27 cellular contexts compared by ENCODE assay signal in genomic region chr11:44694443-44694842, GRCh38. TPM values are rescaled to one million over a fixed set of nuclear protein-coding genes. Genes with fewer than 3 reads are reported as not detected.
DNase-seq lines count a peak whose midpoint lies in the region; ATAC-seq, FAIRE-seq and TF ChIP-seq lines count a peak whose summit lies in the region.
"Had no signal": no experiment of that assay in that cellular context is flagged by ENCODE, and none has a peak within 500 bp of the region (broad histone marks: within the 10 kb centered on the region; RNA-seq: fewer than 3 reads in every experiment).

No MANE protein-coding gene starts in this region.

- no peaks in the 10 kb centered on the region for H3K79me2 ChIP-seq in OCI-LY1 (ENCODE audit: insufficient read depth, low read length)
- H3K79me2 ChIP-seq in K562 (ENCODE audit: control insufficient read depth, insufficient read depth, low read length): no peaks in the 10 kb centered on the region

- in situ Hi-C loops in K562 (cut with MboI): no loop called here

- H3K27me3 Mint-ChIP-seq in stimulated activated memory B cell treated with anti-CD40 and anti-IgM and Interleukin-4, amounts not matched to agents 10 μg/mL and 1 μg/mL and 100 μg/mL, for 72 hours: peaks cover 6% of the 10 kb centered on the region
- H3K27me3 Mint-ChIP-seq: activated T-cell treated with anti-CD3 and anti-CD28 coated beads, Interleukin-2, amount 50 U/mL, for 24 hours had no signal

- intact Hi-C loops in heart right ventricle (cut with DNase I) (no loop called here), K562 (cut with micrococcal nuclease) (no loop called here), body of pancreas (cut with DNase I) (no loop called here)

- H2AFZ ChIP-seq in OCI-LY1 (ENCODE audit: low read length) (no peak overlapping the region), K562 (ENCODE audit: low read depth, low read length) (peak overlapping the region; percentile 56)
- H2AFZ ChIP-seq: GM23248 had no signal

- H3K9me1 ChIP-seq in K562 (ENCODE audit: control insufficient read depth, insufficient read depth, low read length): no peaks in the 10 kb centered on the region

- no peak for FAIRE-seq in K562 (lab: Jason Lieb, UNC)
- FAIRE-seq: islet of Langerhans had no signal

- TF ChIP-seq RAD21 in K562 (CRISPR knock-in tag; conservative IDR thresholded peaks at IDR 0.05 in 1 of 2, IDR thresholded peaks at IDR 0.05 in 1 of 2): no peak

- TF ChIP-seq POLR2A in K562 (conservative IDR thresholded peaks at IDR 0.05) (no peak), body of pancreas (IDR thresholded peaks at IDR 0.05) (no peak)

- H3K4me1 ChIP-seq in cardiac muscle cell (ENCODE audit: low read depth): peaks cover 47% of the 10 kb centered on the region
- H3K4me1 ChIP-seq in heart right ventricle: peaks cover 0 to 15% (median 5%) of the 10 kb centered on the region in 9 donors
- peaks cover 8% of the 10 kb centered on the region for H3K4me1 ChIP-seq in OCI-LY1 (ENCODE audit: insufficient read depth, low read length, severe bottlenecking)
- no peaks in the 10 kb centered on the region; a peak in 1 of 5 replicates for H3K4me1 ChIP-seq in K562 (replicated peaks in 1 of 2; ENCODE audit: control insufficient read depth in 2 of 2, insufficient read depth in 2 of 2, low read length in 2 of 2)
- H3K4me1 ChIP-seq in body of pancreas: no peaks in the 10 kb centered on the region
- H3K4me1 ChIP-seq: Caco-2, SJSA1 had no signal

- TF ChIP-seq CTCF in cardiac muscle cell (IDR thresholded peaks at IDR 0.05; ENCODE audit: low read depth, low read length): no peak
- no peak for TF ChIP-seq CTCF in heart right ventricle (IDR thresholded peaks at IDR 0.05)
- TF ChIP-seq CTCF in OCI-LY1 (IDR thresholded peaks at IDR 0.05; ENCODE audit: low read length): no peak
- TF ChIP-seq CTCF in K562 (IDR thresholded peaks at IDR 0.05 in 2 of 3, conservative IDR thresholded peaks at IDR 0.05 in 1 of 3; ENCODE audit: insufficient read depth in 2 of 3, low read depth in 1 of 3, low read length in 3 of 3): no peak
- no peak for TF ChIP-seq CTCF in body of pancreas (IDR thresholded peaks at IDR 0.05)

- H3K9me3 ChIP-seq in cardiac muscle cell (ENCODE audit: low read depth): no peaks in the 10 kb centered on the region
- peaks cover 0 to 1% (median 0%) of the 10 kb centered on the region in 11 donors for H3K9me3 ChIP-seq in heart right ventricle
- H3K9me3 ChIP-seq in OCI-LY1 (ENCODE audit: low read length): no peaks in the 10 kb centered on the region
- no peaks in the 10 kb centered on the region for H3K9me3 ChIP-seq in K562 (replicated peaks; ENCODE audit: control insufficient read depth, insufficient read depth, low read depth, low read length)
- no peaks in the 10 kb centered on the region for H3K9me3 ChIP-seq in body of pancreas
- H3K9me3 ChIP-seq: BE2C, Caco-2, ovary, SJSA1, upper lobe of left lung had no signal

- H3K4me1 Mint-ChIP-seq in stimulated activated memory B cell treated with anti-CD40 and anti-IgM and Interleukin-4, amounts not matched to agents 10 μg/mL and 1 μg/mL and 100 μg/mL, for 72 hours: peaks cover 9% of the 10 kb centered on the region

- H3K27ac ChIP-seq in cardiac muscle cell (peak overlapping the region; percentile 10), heart right ventricle (no peak overlapping the region), OCI-LY1 (ENCODE audit: low read depth, low read length, poor library complexity, severe bottlenecking) (no peak overlapping the region), K562 (ENCODE audit: extremely low read depth, low read depth, low read length) (no peak overlapping the region), body of pancreas (no peak overlapping the region)
- H3K27ac ChIP-seq: brain microvascular endothelial cell, GM23248, ovary, SJSA1, skin epidermis, upper lobe of left lung had no signal

- POLR2A ChIA-PET in K562 (lab: Yijun Ruan, JAX): interaction anchor here (0.6 to 1.1 kb wide), 2 partner anchors 15 to 242 kb away, joined by 3 read pairs; no protein-coding TSS in a partner anchor

- ATAC-seq in heart right ventricle: no peak
- ATAC-seq in K562: no peak; the same call in 2 of the 3 replicates
- peak; percentile 52 for ATAC-seq in stimulated activated memory B cell treated with anti-CD40 and anti-IgM and Interleukin-4, amounts not matched to agents 10 μg/mL and 1 μg/mL and 100 μg/mL, for 72 hours
- ATAC-seq in body of pancreas: no peak
- ATAC-seq: activated CD4-positive, CD25-positive, alpha-beta regulatory T cell treated with anti-CD3 and anti-CD28 coated beads, Interleukin-2, amount 50 U/mL, for 24 hours; left ventricle myocardium superior; naive thymus-derived CD8-positive, alpha-beta T cell had no signal

- no peak overlapping the region for H3K9ac ChIP-seq in OCI-LY1 (ENCODE audit: low read length)
- H3K9ac ChIP-seq in K562 (ENCODE audit: insufficient read depth in 1 of 2, low read depth in 2 of 2, low read length in 2 of 2): no peak overlapping the region
- H3K9ac ChIP-seq: GM23248 had no signal

- H3K4me3 ChIP-seq in cardiac muscle cell (no peak overlapping the region), heart right ventricle (no peak overlapping the region), OCI-LY1 (ENCODE audit: low read depth, low read length, poor library complexity, severe bottlenecking) (peak overlapping the region; percentile 19), K562 (no peak overlapping the region), body of pancreas (no peak overlapping the region)
- H3K4me3 ChIP-seq: GM23248, ovary, SJSA1, skin epidermis, upper lobe of left lung had no signal

- H3K4me2 ChIP-seq in OCI-LY1 (ENCODE audit: low read length): peak overlapping the region; percentile 23; the same call in 1 of the 2 replicates
- peak overlapping the region; percentile 65 for H3K4me2 ChIP-seq in K562 (ENCODE audit: insufficient read depth, low read length)

- H3K27ac Mint-ChIP-seq in stimulated activated memory B cell treated with anti-CD40 and anti-IgM and Interleukin-4, amounts not matched to agents 10 μg/mL and 1 μg/mL and 100 μg/mL, for 72 hours: no peak overlapping the region
- H3K27ac Mint-ChIP-seq: activated T-cell treated with anti-CD3 and anti-CD28 coated beads, Interleukin-2, amount 50 U/mL, for 24 hours had no signal

- 90 to 92% methylated on average over 12 of the region's 12 CpGs for WGBS in heart right ventricle, 2 donors
- WGBS in K562 (ENCODE audit: insufficient coverage, low coverage, missing lambda C conversion rate): 24% methylated on average over 12 of the region's 12 CpGs
- WGBS in body of pancreas, 2 donors: 75 to 83% methylated on average over 12 of the region's 12 CpGs

- CTCF ChIA-PET in K562 (lab: Yijun Ruan, JAX; ENCODE audit: low intra/inter-chr PET ratio): no interaction called here

- DNase-seq in cardiac muscle cell (ENCODE audit: low read depth in 1 of 2, low spot score in 1 of 2): no peak
- no peak for DNase-seq in heart right ventricle
- no peak for DNase-seq in K562 (ENCODE audit: extremely low read depth in 1 of 4, low spot score in 3 of 4)
- DNase-seq in body of pancreas: no peak
- no peak for DNase-seq in stimulated activated CD4-positive, alpha-beta T cell treated with anti-CD3 and anti-CD28 coated beads, Interleukin-2, amount 100 ng/mL, for 24 hours
- no peak for DNase-seq in NCI-H1694 treated with DMSO at 0.1 percent for 48 hours (lab: John Stamatoyannopoulos, UW)
- DNase-seq: activated gamma-delta T cell treated with Interleukin-2 at 50 U/mL for 16 hours; activated T-cell treated with anti-CD3 and anti-CD28 coated beads, Interleukin-2, amount 50 U/mL, for 24 hours; brain microvascular endothelial cell; Caco-2; GM23248; Kasumi-1; left ventricle myocardium superior; midbrain; naive thymus-derived CD8-positive, alpha-beta T cell; NCI-H187; NCI-H2171 treated with DMSO at 0.1 percent for 48 hours; ovary; stimulated activated CD4-positive, alpha-beta T cell treated with anti-CD3 and anti-CD28 coated beads, Interleukin-2, amount 100 ng/mL, for 48 hours had no signal

- H4K20me1 ChIP-seq in OCI-LY1 (ENCODE audit: insufficient read depth, low read length): no peaks in the 10 kb centered on the region
- no peaks in the 10 kb centered on the region; the same call in 1 of the 2 replicates for H4K20me1 ChIP-seq in K562 (replicated peaks; ENCODE audit: control insufficient read depth, insufficient read depth, low read length)

- no peak for TF ChIP-seq EP300 in K562 (IDR thresholded peaks at IDR 0.05; ENCODE audit: low read length)

- no peaks in the 10 kb centered on the region for H3K36me3 ChIP-seq in cardiac muscle cell
- no peaks in the 10 kb centered on the region for H3K36me3 ChIP-seq in heart right ventricle
- H3K36me3 ChIP-seq in OCI-LY1 (ENCODE audit: insufficient read depth, low read length): no peaks in the 10 kb centered on the region
- H3K36me3 ChIP-seq in K562 (ENCODE audit: control insufficient read depth, insufficient read depth, low read length): no peaks in the 10 kb centered on the region
- H3K36me3 ChIP-seq in body of pancreas (replicated peaks in 1 of 2; ENCODE audit: insufficient read depth in 1 of 2, low read depth in 2 of 2): no peaks in the 10 kb centered on the region
- H3K36me3 ChIP-seq: BE2C, brain microvascular endothelial cell, ovary, SJSA1, upper lobe of left lung had no signal

- no peaks in the 10 kb centered on the region for H3K9me2 ChIP-seq in OCI-LY1 (ENCODE audit: low read depth, low read length)

- H3F3A ChIP-seq in OCI-LY1 (ENCODE audit: insufficient read depth, low read length): no peaks in the 10 kb centered on the region

- no TSS peak for BruUV-seq in K562 (replicated peaks; lab: Mats Ljungman, UMichigan)

- no peaks in the 10 kb centered on the region for H3K9me3 Mint-ChIP-seq in stimulated activated memory B cell treated with anti-CD40 and anti-IgM and Interleukin-4, amounts not matched to agents 10 μg/mL and 1 μg/mL and 100 μg/mL, for 72 hours
- H3K9me3 Mint-ChIP-seq: activated T-cell treated with anti-CD3 and anti-CD28 coated beads, Interleukin-2, amount 50 U/mL, for 24 hours; naive thymus-derived CD8-positive, alpha-beta T cell had no signal

- H3K27me3 ChIP-seq in cardiac muscle cell (no peaks in the 10 kb centered on the region), heart right ventricle (no peaks in the 10 kb centered on the region), OCI-LY1 (ENCODE audit: insufficient read depth, low read length) (no peaks in the 10 kb centered on the region), K562 (ENCODE audit: control insufficient read depth in 2 of 2, insufficient read depth in 2 of 2, low read length in 2 of 2) (peaks cover 4 to 16% of the 10 kb centered on the region in 2 experiments; a peak in 3 of 5 replicates), body of pancreas (no peaks in the 10 kb centered on the region)
- H3K27me3 ChIP-seq: BE2C, ovary, upper lobe of left lung had no signal

- no peak overlapping the region for H3K4me3 Mint-ChIP-seq in stimulated activated memory B cell treated with anti-CD40 and anti-IgM and Interleukin-4, amounts not matched to agents 10 μg/mL and 1 μg/mL and 100 μg/mL, for 72 hours
- H3K4me3 Mint-ChIP-seq: activated T-cell treated with anti-CD3 and anti-CD28 coated beads, Interleukin-2, amount 50 U/mL, for 24 hours; naive thymus-derived CD8-positive, alpha-beta T cell had no signal

- no peaks in the 10 kb centered on the region for H3K36me3 Mint-ChIP-seq in stimulated activated memory B cell treated with anti-CD40 and anti-IgM and Interleukin-4, amounts not matched to agents 10 μg/mL and 1 μg/mL and 100 μg/mL, for 72 hours
- H3K36me3 Mint-ChIP-seq: naive thymus-derived CD8-positive, alpha-beta T cell had no signal

RNA-seq across cellular contexts. Expression of gene TSPAN18, which starts 32.3 kb away (rescaled TPM):
- 48.1 and 68.6 TPM in 2 replicates for total RNA-seq in cardiac muscle cell
- polyA plus RNA-seq in cardiac muscle cell: 82.8 and 122 TPM in 2 replicates
- 100 to 1,000 TPM in 4 of 10 donors, 10 to 100 TPM in 6; 74.2 to 140 (median 95.2) TPM for total RNA-seq in heart right ventricle
- polyA plus RNA-seq in heart right ventricle: 10 to 100 TPM; 37.7 to 42.6 TPM
- 0.25 TPM in 1 of 2 replicates, not detected in the other for total RNA-seq in K562 (2011; cell fraction: chromatin; rRNA removed; ENCODE audit: low replicate concordance)
- total RNA-seq in K562 (2011; cell fraction: nucleolus; rRNA removed): not detected in 2 replicates
- total RNA-seq in K562 (2011; cell fraction: nucleoplasm; rRNA removed): not detected in 2 replicates
- 0.20 TPM in 1 of 2 replicates, not detected in the other for total RNA-seq in K562 (2014; rRNA removed)
- total RNA-seq in K562 (2014; rRNA removed; fragmentation: Illumina TruSeq; extraction: Trizol): 0.10 and 0.22 TPM in 2 replicates
- total RNA-seq in K562 (2015; rRNA removed; fragmentation: Illumina TruSeq; extraction: Trizol): 0.22 and 0.26 TPM in 2 replicates
- 0.35 and 0.60 TPM in 2 replicates for total RNA-seq in K562 (2021)
- polyA plus RNA-seq in K562 (2011; rRNA removed): 0.12 TPM in 1 of 2 replicates, not detected in the other
- polyA plus RNA-seq in K562 (2011; cell fraction: cytosol; rRNA removed): 0.01 and 0.06 TPM in 2 replicates
- 0.10 and 0.14 TPM in 2 replicates for polyA plus RNA-seq in K562 (2011; cell fraction: nucleus; rRNA removed)
- 0.79 and 2.3 TPM in 2 replicates for polyA plus RNA-seq in K562 (2012)
- polyA plus RNA-seq in K562 (2014; fragmentation: Illumina TruSeq; extraction: Trizol): 0.34 and 0.61 TPM in 2 replicates
- polyA plus RNA-seq in K562 (2014; fragmentation: Nextera tagmentation; extraction: Ambion mirVana): not detected
- polyA plus RNA-seq in K562 (2014; rRNA removed): 0.17 and 0.59 TPM in 2 replicates
- polyA minus RNA-seq in K562 (2011; rRNA and poly(A)+ RNA removed): not detected in 2 replicates
- polyA minus RNA-seq in K562 (2011; cell fraction: cytosol; rRNA and poly(A)+ RNA removed): not detected in 2 replicates
- polyA minus RNA-seq in K562 (2011; cell fraction: nucleus; rRNA and poly(A)+ RNA removed): 0.11 TPM in 1 of 2 replicates, not detected in the other
- total RNA-seq in body of pancreas: 1 to 10 TPM; 2.1 to 3.0 TPM

Comparison
In these comparisons a context has a peak if more than half of its experiments do, and no peak if none do; other contexts are left out.
1. RNA of gene TSPAN18, which starts 32.3 kb away (total RNA-seq): 74.2 to 140 TPM in heart right ventricle and 48.1 to 68.6 TPM in cardiac muscle cell; 2.1 to 3.0 TPM in body of pancreas and 0.10 to 0.60 TPM in K562; every median in the first group is over 10 times any median in the second.